ENCODE assay signal across 8 cellular contexts in genomic region chr19:35031072-35031881, GRCh38. TPM values are rescaled to one million over a fixed set of nuclear protein-coding genes. Genes with fewer than 3 reads are reported as not detected.
DNase-seq lines count a peak whose midpoint lies in the region; ATAC-seq and TF ChIP-seq lines count a peak whose summit lies in the region.

No MANE protein-coding gene starts in this region.

- CTCF ChIA-PET in A673 (lab: Charles Lee): interaction anchor here (0.5 to 0.6 kb wide), 3 partner anchors 13 to 47 kb away, joined by 3 to 5 read pairs (median 3); no protein-coding TSS in a partner anchor

- peak overlapping the region; percentile 22 to 57 (median 37) for H3K27ac Mint-ChIP-seq in brain
- no peak overlapping the region for H3K27ac Mint-ChIP-seq in immature natural killer cell
- no peak overlapping the region for H3K27ac Mint-ChIP-seq in stimulated activated memory B cell treated with anti-CD40 and anti-IgM and Interleukin-4, amounts not matched to agents 10 μg/mL and 1 μg/mL and 100 μg/mL, for 72 hours

- H3K4me1 ChIP-seq in A673 (ENCODE audit: insufficient read depth, low read length, poor library complexity, severe bottlenecking): no peaks in the 10 kb centered on the region

- H3K4me3 Mint-ChIP-seq in brain (peak overlapping the region; percentile 81 to 88 (median 85)), immature natural killer cell (peak overlapping the region; percentile 45 to 79 (median 70))
- peak overlapping the region; percentile 15 for H3K4me3 Mint-ChIP-seq in stimulated activated memory B cell treated with anti-CD40 and anti-IgM and Interleukin-4, amounts not matched to agents 10 μg/mL and 1 μg/mL and 100 μg/mL, for 72 hours

- H3K4me1 Mint-ChIP-seq in brain (peaks cover 20% of the 10 kb centered on the region), immature natural killer cell (peaks cover 5 to 18% of the 10 kb centered on the region in 2 donors)
- peaks cover 7% of the 10 kb centered on the region for H3K4me1 Mint-ChIP-seq in stimulated activated memory B cell treated with anti-CD40 and anti-IgM and Interleukin-4, amounts not matched to agents 10 μg/mL and 1 μg/mL and 100 μg/mL, for 72 hours

- H3K36me3 ChIP-seq in A673 (ENCODE audit: insufficient read depth, low read length, poor library complexity, severe bottlenecking): peaks cover 10% of the 10 kb centered on the region

- peaks cover 21% of the 10 kb centered on the region for H3K36me3 Mint-ChIP-seq in brain
- H3K36me3 Mint-ChIP-seq in immature natural killer cell: peaks cover 3 to 11% (median 9%) of the 10 kb centered on the region in 3 donors
- peaks cover 21% of the 10 kb centered on the region for H3K36me3 Mint-ChIP-seq in stimulated activated memory B cell treated with anti-CD40 and anti-IgM and Interleukin-4, amounts not matched to agents 10 μg/mL and 1 μg/mL and 100 μg/mL, for 72 hours

- H3K27ac ChIP-seq in A673 (ENCODE audit: low read depth, low read length, poor library complexity, severe bottlenecking): no peak overlapping the region

- no peak for TF ChIP-seq CTCF in A673 (conservative IDR thresholded peaks at IDR 0.05; ENCODE audit: low read depth, low read length)
- no peak for TF ChIP-seq CTCF in brain (conservative IDR thresholded peaks at IDR 0.05)

- DNase-seq in A673 (ENCODE audit: low spot score): peak; percentile 59
- peak; percentile 36 for DNase-seq in HK-2 (ENCODE audit: unreplicated experiment)
- DNase-seq in immature natural killer cell: no peak

- H3K9me3 Mint-ChIP-seq in brain (no peaks in the 10 kb centered on the region), immature natural killer cell (no peaks in the 10 kb centered on the region)
- H3K9me3 Mint-ChIP-seq in stimulated activated memory B cell treated with anti-CD40 and anti-IgM and Interleukin-4, amounts not matched to agents 10 μg/mL and 1 μg/mL and 100 μg/mL, for 72 hours: no peaks in the 10 kb centered on the region

- POLR2A ChIA-PET in A673 (lab: Charles Lee; ENCODE audit: low non-redundant PET): no interaction called here

- H3K9me3 ChIP-seq in A673 (ENCODE audit: low read depth, low read length, poor library complexity, severe bottlenecking): no peaks in the 10 kb centered on the region

- no TSS peak for BruUV-seq in A673 (replicated peaks; lab: Mats Ljungman, UMichigan)

- no peak for ATAC-seq in stimulated activated memory B cell treated with anti-CD40 and anti-IgM and Interleukin-4, amounts not matched to agents 10 μg/mL and 1 μg/mL and 100 μg/mL, for 72 hours
- ATAC-seq in HG02884 (IDR thresholded peaks at IDR 0.05; ENCODE audit: unreplicated experiment) (no peak), HG03045 (IDR thresholded peaks at IDR 0.05; ENCODE audit: unreplicated experiment) (no peak), GM21576 (IDR thresholded peaks at IDR 0.05; ENCODE audit: unreplicated experiment) (no peak)

- intact Hi-C loops in A673 (cut with micrococcal nuclease; ENCODE audit: unreplicated experiment): no loop called here

- H3K27me3 Mint-ChIP-seq in brain (peaks cover 30% of the 10 kb centered on the region), immature natural killer cell (ENCODE audit: low read depth in 3 of 3) (peaks cover 3 to 17% (median 4%) of the 10 kb centered on the region in 3 donors)
- H3K27me3 Mint-ChIP-seq in stimulated activated memory B cell treated with anti-CD40 and anti-IgM and Interleukin-4, amounts not matched to agents 10 μg/mL and 1 μg/mL and 100 μg/mL, for 72 hours: peaks cover 50% of the 10 kb centered on the region

- peak overlapping the region; percentile 48 for H3K4me3 ChIP-seq in A673 (ENCODE audit: low read depth, low read length, poor library complexity, severe bottlenecking)

- no peaks in the 10 kb centered on the region for H3K27me3 ChIP-seq in A673 (replicated peaks; ENCODE audit: insufficient read depth, low read depth, low read length, poor library complexity)

RNA-seq across cellular contexts. Expression of gene SCN1B, which starts 1.0 kb away (rescaled TPM):
- total RNA-seq in A673 (2021): 2.0 and 2.3 TPM in 2 replicates
- polyA plus RNA-seq in brain (ENCODE audit: insufficient read depth, low read depth, low replicate concordance) (67.9 TPM), immature natural killer cell (under 1 TPM; 0.27 to 0.83 (median 0.58) TPM)

RNA-seq across cellular contexts. Expression of gene HPN, which starts 10.2 kb away (rescaled TPM):
- not detected in 2 replicates for total RNA-seq in A673 (2021)
- 3.9 TPM for polyA plus RNA-seq in brain (ENCODE audit: insufficient read depth, low read depth, low replicate concordance)
- polyA plus RNA-seq in immature natural killer cell: not detected

RNA-seq across cellular contexts. Expression of gene GRAMD1A, which starts 31.2 kb away (rescaled TPM):
- total RNA-seq in A673 (2021): 87.3 and 101 TPM in 2 replicates
- 74.9 TPM for polyA plus RNA-seq in brain (ENCODE audit: insufficient read depth, low read depth, low replicate concordance)
- 10 to 100 TPM in 1 of 3 donors, 1 to 10 TPM in 2; 6.7 to 19.1 (median 7.8) TPM for polyA plus RNA-seq in immature natural killer cell

Comparison
In these comparisons a context has a peak if more than half of its experiments do, and no peak if none do; other contexts are left out.
1. DNase-seq: peak in A673 (single experiment) and HK-2 (single experiment); none in immature natural killer cell (0 of 3).
2. H3K27ac Mint-ChIP-seq: peak in brain (5 of 5); none in immature natural killer cell (0 of 6) and stimulated activated memory B cell treated with anti-CD40 and anti-IgM and Interleukin-4, amounts not matched to agents 10 μg/mL and 1 μg/mL and 100 μg/mL, for 72 hours (single experiment).
3. H3K4me3 Mint-ChIP-seq: peak in every context shown above with its lines; median percentile 85 in brain; 70 in immature natural killer cell; 15 in stimulated activated memory B cell treated with anti-CD40 and anti-IgM and Interleukin-4, amounts not matched to agents 10 μg/mL and 1 μg/mL and 100 μg/mL, for 72 hours.
4. RNA of gene SCN1B, which starts 1.0 kb away (polyA plus RNA-seq): 67.9 TPM in brain (single experiment); 0.27 to 0.83 TPM in immature natural killer cell; every median in the first group is over 10 times any median in the second.